ENCODE assay signal across 17 cellular contexts in genomic region chr1:201172999-201173610, GRCh38. TPM values are rescaled to one million over a fixed set of nuclear protein-coding genes. Genes with fewer than 3 reads are reported as not detected.
DNase-seq lines count a peak whose midpoint lies in the region; ATAC-seq and TF ChIP-seq lines count a peak whose summit lies in the region.
"Had no signal": no experiment of that assay in that cellular context is flagged by ENCODE, and none has a peak within 500 bp of the region (broad histone marks: within the 10 kb centered on the region; RNA-seq: fewer than 3 reads in every experiment).

No MANE protein-coding gene starts in this region.

- H3K36me3 Mint-ChIP-seq in activated naive CD4-positive, alpha-beta T cell treated with anti-CD3 and anti-CD28 coated beads, Interleukin-2, amount 50 U/mL, for 72 hours, result no peaks in the 10 kb centered on the region
- H3K36me3 Mint-ChIP-seq in activated naive CD4-positive, alpha-beta T cell treated with anti-CD3 and anti-CD28 coated beads, Interleukin-2, amount 10 ng/mL, durations not matched to agents 7 days and 5 days, result no peaks in the 10 kb centered on the region
- no peaks in the 10 kb centered on the region for H3K36me3 Mint-ChIP-seq in progenitor cell of endocrine pancreas (ENCODE audit: insufficient read depth)

- peaks cover 63% of the 10 kb centered on the region for H3K27me3 Mint-ChIP-seq in activated naive CD4-positive, alpha-beta T cell treated with anti-CD3 and anti-CD28 coated beads, Interleukin-2, amount 10 ng/mL, durations not matched to agents 7 days and 5 days
- H3K27me3 Mint-ChIP-seq in progenitor cell of endocrine pancreas, result no peaks in the 10 kb centered on the region

- DNase-seq in activated naive CD4-positive, alpha-beta T cell treated with anti-CD3 and anti-CD28 coated beads, Interleukin-2, amount 50 U/mL, for 72 hours (ENCODE audit: low spot score in 2 of 2), result no peak
- no peak for DNase-seq in activated naive CD4-positive, alpha-beta T cell treated with anti-CD3 and anti-CD28 coated beads, Interleukin-2, amount 10 ng/mL, durations not matched to agents 7 days and 5 days
- DNase-seq in NCI-H460 (ENCODE audit: extremely low read depth, low read depth) (peak; percentile 48), cerebellar cortex (ENCODE audit: low spot score) (peak; percentile 70), progenitor cell of endocrine pancreas (ENCODE audit: low spot score, unreplicated experiment) (no peak), NCI-H1048 (lab: John Stamatoyannopoulos, UW) (no peak)
- DNase-seq: activated CD4-positive, alpha-beta T cell treated with anti-CD3 and anti-CD28 coated beads for 1 hour; activated naive CD4-positive, alpha-beta T cell treated with Interleukin-2 at 50 U/mL for 16 hours; MM.1S; NCI-H524 treated with DMSO at 0.1 percent for 48 hours; ovary; SK-N-SH; stimulated activated naive B cell treated with anti-CD40 and anti-IgM and Interleukin-4, amounts not matched to agents 10 μg/mL and 1 μg/mL and 100 μg/mL, for 72 hours had no signal

- no peak for TF ChIP-seq CTCF in progenitor cell of endocrine pancreas (IDR thresholded peaks at IDR 0.05; ENCODE audit: unreplicated experiment)

- H3K27ac Mint-ChIP-seq in activated naive CD4-positive, alpha-beta T cell treated with anti-CD3 and anti-CD28 coated beads, Interleukin-2, amount 50 U/mL, for 72 hours, result peak overlapping the region; percentile 18 to 72
- no peak overlapping the region for H3K27ac Mint-ChIP-seq in activated naive CD4-positive, alpha-beta T cell treated with anti-CD3 and anti-CD28 coated beads, Interleukin-2, amount 10 ng/mL, durations not matched to agents 7 days and 5 days
- H3K27ac Mint-ChIP-seq in progenitor cell of endocrine pancreas, result peak overlapping the region; percentile 98
- H3K27ac Mint-ChIP-seq: stimulated activated naive B cell treated with anti-CD40 and anti-IgM and Interleukin-4, amounts not matched to agents 10 μg/mL and 1 μg/mL and 100 μg/mL, for 72 hours had no signal

- H3K9me3 Mint-ChIP-seq in activated naive CD4-positive, alpha-beta T cell treated with anti-CD3 and anti-CD28 coated beads, Interleukin-2, amount 50 U/mL, for 72 hours, result no peaks in the 10 kb centered on the region
- H3K9me3 Mint-ChIP-seq in activated naive CD4-positive, alpha-beta T cell treated with anti-CD3 and anti-CD28 coated beads, Interleukin-2, amount 10 ng/mL, durations not matched to agents 7 days and 5 days, result no peaks in the 10 kb centered on the region
- no peaks in the 10 kb centered on the region for H3K9me3 Mint-ChIP-seq in progenitor cell of endocrine pancreas (ENCODE audit: low read depth)
- H3K9me3 Mint-ChIP-seq: stimulated activated naive B cell treated with anti-CD40 and anti-IgM and Interleukin-4, amounts not matched to agents 10 μg/mL and 1 μg/mL and 100 μg/mL, for 72 hours had no signal

- CTCF ChIA-PET in activated naive CD4-positive, alpha-beta T cell treated with anti-CD3 and anti-CD28 coated beads, Interleukin-2, amount 10 ng/mL, durations not matched to agents 7 days and 5 days (lab: Charles Lee), result interaction anchor here (3.4 kb wide), 1 partner anchor 23 kb away, joined by 11 read pairs; no protein-coding TSS in a partner anchor

- H3K4me3 Mint-ChIP-seq in activated naive CD4-positive, alpha-beta T cell treated with anti-CD3 and anti-CD28 coated beads, Interleukin-2, amount 10 ng/mL, durations not matched to agents 7 days and 5 days, result no peak overlapping the region
- H3K4me3 Mint-ChIP-seq in progenitor cell of endocrine pancreas (ENCODE audit: low read depth), result peak overlapping the region; percentile 19
- H3K4me3 Mint-ChIP-seq: stimulated activated naive B cell treated with anti-CD40 and anti-IgM and Interleukin-4, amounts not matched to agents 10 μg/mL and 1 μg/mL and 100 μg/mL, for 72 hours had no signal

- ATAC-seq in activated naive CD4-positive, alpha-beta T cell treated with anti-CD3 and anti-CD28 coated beads, Interleukin-2, amount 50 U/mL, for 72 hours, result no peak
- no peak for ATAC-seq in GM19023 (IDR thresholded peaks at IDR 0.05; ENCODE audit: unreplicated experiment)
- no peak for ATAC-seq in HG03025 (IDR thresholded peaks at IDR 0.05; ENCODE audit: low FRiP score, unreplicated experiment)
- ATAC-seq: stimulated activated naive B cell treated with anti-CD40 and anti-IgM and Interleukin-4, amounts not matched to agents 10 μg/mL and 1 μg/mL and 100 μg/mL, for 72 hours had no signal

- H3K4me1 Mint-ChIP-seq in activated naive CD4-positive, alpha-beta T cell treated with anti-CD3 and anti-CD28 coated beads, Interleukin-2, amount 10 ng/mL, durations not matched to agents 7 days and 5 days, result peaks cover 13% of the 10 kb centered on the region
- H3K4me1 Mint-ChIP-seq in progenitor cell of endocrine pancreas (ENCODE audit: low read depth), result peaks cover 54% of the 10 kb centered on the region

RNA-seq across cellular contexts. Expression of gene IGFN1, which starts 17.5 kb away (rescaled TPM):
- not detected for total RNA-seq in activated naive CD4-positive, alpha-beta T cell treated with anti-CD3 and anti-CD28 coated beads, Interleukin-2, amount 50 U/mL, for 72 hours
- total RNA-seq in NCI-H460 (2014; rRNA removed; shearing (Covaris generic)), result 2.2 and 3.3 TPM in 2 replicates
- 15.8 and 29.3 TPM in 2 replicates for polyA plus RNA-seq in NCI-H460 (2014; cell fraction: nucleus; rRNA removed)
- 0.38 and 0.44 TPM in 2 replicates for total RNA-seq in progenitor cell of endocrine pancreas
- total RNA-seq: dermis microvascular lymphatic vessel endothelial cell had no signal

RNA-seq across cellular contexts. Expression of gene TMEM9, which starts 18.8 kb away (rescaled TPM):
- 10 to 100 TPM; 19.0 to 28.1 TPM for total RNA-seq in activated naive CD4-positive, alpha-beta T cell treated with anti-CD3 and anti-CD28 coated beads, Interleukin-2, amount 50 U/mL, for 72 hours
- 107 and 113 TPM in 2 replicates for total RNA-seq in NCI-H460 (2014; rRNA removed; shearing (Covaris generic))
- 199 and 214 TPM in 2 replicates for polyA plus RNA-seq in NCI-H460 (2014; cell fraction: nucleus; rRNA removed)
- total RNA-seq in progenitor cell of endocrine pancreas, result 146 TPM in 2 replicates

RNA-seq across cellular contexts. Expression of gene ASCL5, which starts 46.1 kb away (rescaled TPM):
- under 1 TPM; 0.16 to 0.35 TPM for total RNA-seq in activated naive CD4-positive, alpha-beta T cell treated with anti-CD3 and anti-CD28 coated beads, Interleukin-2, amount 50 U/mL, for 72 hours
- 0.15 TPM in 1 of 2 replicates, not detected in the other for total RNA-seq in NCI-H460 (2014; rRNA removed; shearing (Covaris generic))
- polyA plus RNA-seq in NCI-H460 (2014; cell fraction: nucleus; rRNA removed), result 1.6 TPM in 1 of 2 replicates, not detected in the other
- total RNA-seq in progenitor cell of endocrine pancreas, result 0.26 and 0.36 TPM in 2 replicates
- total RNA-seq: dermis microvascular lymphatic vessel endothelial cell, lower leg skin, ovary had no signal
- polyA plus RNA-seq: SK-N-SH had no signal

Comparison
In these comparisons a context has a peak if more than half of its experiments do, and no peak if none do; other contexts are left out.
1. DNase-seq: peak in NCI-H460 (single experiment) and cerebellar cortex (single experiment); none in activated naive CD4-positive, alpha-beta T cell treated with anti-CD3 and anti-CD28 coated beads, Interleukin-2, amount 50 U/mL, for 72 hours (0 of 2), activated naive CD4-positive, alpha-beta T cell treated with anti-CD3 and anti-CD28 coated beads, Interleukin-2, amount 10 ng/mL, durations not matched to agents 7 days and 5 days (single experiment), progenitor cell of endocrine pancreas (single experiment) and NCI-H1048 (single experiment).